ENCODE assay signal across 8 cellular contexts in the genomic region with DNA sequence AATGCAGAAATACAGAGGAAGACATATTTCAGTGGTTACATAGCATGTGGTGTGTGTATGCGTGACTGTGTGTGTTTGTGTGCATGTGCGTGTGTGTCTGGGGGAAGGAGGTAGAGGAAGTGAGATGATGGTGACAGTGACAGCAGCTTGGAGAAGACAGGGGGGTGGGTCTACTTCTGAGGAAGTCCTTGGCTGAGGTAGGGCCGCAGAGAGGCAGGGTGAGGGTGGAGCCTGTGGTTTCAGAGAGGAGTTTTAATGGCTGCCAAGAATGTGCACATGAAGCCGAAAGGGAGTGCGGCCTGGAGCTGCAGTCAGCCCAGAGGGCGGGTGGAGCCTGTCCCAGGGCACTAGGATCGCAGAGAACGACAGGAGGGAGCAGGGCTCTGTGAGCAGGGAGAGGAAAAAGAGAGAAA. TPM values are rescaled to one million over a fixed set of nuclear protein-coding genes. Genes with fewer than 3 reads are reported as not detected.
DNase-seq lines count a peak whose midpoint lies in the region; ATAC-seq and TF ChIP-seq lines count a peak whose summit lies in the region.

No MANE protein-coding gene starts in this region.

- H3F3A ChIP-seq in PC-3 (ENCODE audit: low read length, unreplicated experiment), result peaks cover 2% of the 10 kb centered on the region

- H3K4me1 ChIP-seq in PC-3 (ENCODE audit: insufficient read depth, low read length), result peaks cover 31% of the 10 kb centered on the region
- H3K4me1 ChIP-seq in gastrocnemius medialis, result peaks cover 0 to 4% of the 10 kb centered on the region in 2 donors

- H3K27ac Mint-ChIP-seq in activated T-cell treated with anti-CD3 and anti-CD28 coated beads, Interleukin-2, amount 50 U/mL, for 24 hours, result peak overlapping the region; percentile 95

- no peaks in the 10 kb centered on the region for H3K36me3 ChIP-seq in PC-3 (ENCODE audit: low read depth, low read length)
- no peaks in the 10 kb centered on the region for H3K36me3 ChIP-seq in gastrocnemius medialis

- DNase-seq in A172 (ENCODE audit: low spot score), result peak; percentile 89
- peak; percentile 35 for DNase-seq in PC-3
- peak; percentile 78 for DNase-seq in activated T-cell treated with anti-CD3 and anti-CD28 coated beads, Interleukin-2, amount 50 U/mL, for 24 hours
- peak; percentile 84 for DNase-seq in germinal center (ENCODE audit: low spot score)
- peak; percentile 30 to 57 for DNase-seq in gastrocnemius medialis
- DNase-seq in NCI-H2081 treated with DMSO at 0.1 percent for 48 hours (lab: John Stamatoyannopoulos, UW), result no peak

- no peaks in the 10 kb centered on the region for H3K36me3 Mint-ChIP-seq in activated T-cell treated with anti-CD3 and anti-CD28 coated beads, Interleukin-2, amount 50 U/mL, for 24 hours (ENCODE audit: low read depth)

- CTCF ChIA-PET in PC-3 (lab: Charles Lee), result no interaction called here

- H3K4me1 Mint-ChIP-seq in activated T-cell treated with anti-CD3 and anti-CD28 coated beads, Interleukin-2, amount 50 U/mL, for 24 hours (ENCODE audit: low read depth), result peaks cover 21% of the 10 kb centered on the region

- ATAC-seq in GM18873 (IDR thresholded peaks at IDR 0.05; ENCODE audit: low FRiP score, unreplicated experiment) (peak; percentile 92), HG03095 (IDR thresholded peaks at IDR 0.05; ENCODE audit: unreplicated experiment) (peak; percentile 97), PC-3 (peak; percentile 8; the same call in 1 of the 2 replicates), gastrocnemius medialis (peak; percentile 23 to 41)

- H3K9me2 ChIP-seq in PC-3 (replicated peaks; ENCODE audit: low read length), result no peaks in the 10 kb centered on the region

- intact Hi-C loops in PC-3 (cut with micrococcal nuclease) (no loop called here), gastrocnemius medialis (cut with DNase I; ENCODE audit: low total_unique reads) (no loop called here)

- H3K27me3 Mint-ChIP-seq in activated T-cell treated with anti-CD3 and anti-CD28 coated beads, Interleukin-2, amount 50 U/mL, for 24 hours, result no peaks in the 10 kb centered on the region

- H3K4me3 ChIP-seq in PC-3 (ENCODE audit: low read length) (no peak overlapping the region), gastrocnemius medialis (no peak overlapping the region)

- no TSS peak for BruUV-seq in PC-3 (replicated peaks; lab: Mats Ljungman, UMichigan)

- H3K9ac ChIP-seq in PC-3 (ENCODE audit: low read length), result no peak overlapping the region

- no peak overlapping the region for H3K4me2 ChIP-seq in PC-3 (ENCODE audit: low read length)

- peak overlapping the region; percentile 49 for H2AFZ ChIP-seq in PC-3 (ENCODE audit: low read length)

- peak overlapping the region; percentile 71 for H3K4me3 Mint-ChIP-seq in activated T-cell treated with anti-CD3 and anti-CD28 coated beads, Interleukin-2, amount 50 U/mL, for 24 hours

- in situ Hi-C loops in gastrocnemius medialis (cut with MboI; ENCODE audit: low sequenced_read_pairs in 4 of 4), result no loop called here

- no peaks in the 10 kb centered on the region for H3K9me3 Mint-ChIP-seq in activated T-cell treated with anti-CD3 and anti-CD28 coated beads, Interleukin-2, amount 50 U/mL, for 24 hours

- H3K9me3 ChIP-seq in PC-3 (ENCODE audit: low read length), result no peaks in the 10 kb centered on the region
- no peaks in the 10 kb centered on the region for H3K9me3 ChIP-seq in gastrocnemius medialis

- no peak for TF ChIP-seq CTCF in PC-3 (conservative IDR thresholded peaks at IDR 0.05; ENCODE audit: low read depth, low read length)
- TF ChIP-seq CTCF in gastrocnemius medialis (IDR thresholded peaks at IDR 0.05 in 4 of 5, conservative IDR thresholded peaks at IDR 0.05 in 1 of 5), result no peak

- no peak for TF ChIP-seq POLR2A in gastrocnemius medialis (IDR thresholded peaks at IDR 0.05)

- no peaks in the 10 kb centered on the region for H3K79me2 ChIP-seq in PC-3 (ENCODE audit: low read length)

- H3K27ac ChIP-seq in PC-3 (ENCODE audit: low read length) (no peak overlapping the region), gastrocnemius medialis (no peak overlapping the region)

- no peaks in the 10 kb centered on the region for H4K20me1 ChIP-seq in PC-3 (ENCODE audit: low read length)

- no peaks in the 10 kb centered on the region for H3K27me3 ChIP-seq in PC-3 (ENCODE audit: low read length)
- no peaks in the 10 kb centered on the region for H3K27me3 ChIP-seq in gastrocnemius medialis

- POLR2A ChIA-PET in PC-3 (lab: Charles Lee; ENCODE audit: unreplicated experiment), result no interaction called here

RNA-seq across cellular contexts. Expression of a gene that starts 22.7 kb away (rescaled TPM):
- total RNA-seq in A172 (2014; rRNA removed; shearing (Covaris generic)), result 6.7 and 7.2 TPM in 2 replicates
- total RNA-seq in PC-3 (2014; rRNA removed) (8.2 and 10.5 TPM in 2 replicates), gastrocnemius medialis (1 to 10 TPM; 1.3 to 3.1 (median 2.1) TPM)

Comparison
In these comparisons a context has a peak if more than half of its experiments do, and no peak if none do; other contexts are left out.
1. ATAC-seq: peak in every context shown above with its lines; median percentile 97 in HG03095; 92 in GM18873; 32 in gastrocnemius medialis; 8 in PC-3.